Comparison of ENCODE assay signal across 8 cellular contexts in genomic region chr1:174159253-174160108, GRCh38. TPM values are rescaled to one million over a fixed set of nuclear protein-coding genes. Genes with fewer than 3 reads are reported as not detected.
DNase-seq lines count a peak whose midpoint lies in the region; ATAC-seq and TF ChIP-seq lines count a peak whose summit lies in the region.

RABGAP1L (plus strand) TSS chr1:174159520.

- peaks cover 11% of the 10 kb centered on the region for H3F3A ChIP-seq in DOHH2 (ENCODE audit: control insufficient read depth, insufficient read depth)

- H3K79me2 ChIP-seq in DOHH2 (ENCODE audit: control insufficient read depth, low read length) = peaks cover 54% of the 10 kb centered on the region
- peaks cover 6% of the 10 kb centered on the region for H3K79me2 ChIP-seq in fibroblast of lung (ENCODE audit: control insufficient read depth, insufficient read depth, low read length)

- H3K9me2 ChIP-seq in DOHH2 (replicated peaks; ENCODE audit: control insufficient read depth, low read length) = no peaks in the 10 kb centered on the region

- H3K4me3 Mint-ChIP-seq in activated T-helper 17 cell treated with anti-CD3 and anti-CD28 coated beads, Interleukin-2, amount 50 U/mL, for 72 hours = peak within 1 kb of the TSS; percentile 97
- peak within 1 kb of the TSS; percentile 92 to 100 (median 96) for H3K4me3 Mint-ChIP-seq in naive thymus-derived CD4-positive, alpha-beta T cell
- peak within 1 kb of the TSS; percentile 99 for H3K4me3 Mint-ChIP-seq in stimulated activated memory B cell treated with anti-CD40 and anti-IgM and Interleukin-4, amounts not matched to agents 10 μg/mL and 1 μg/mL and 100 μg/mL, for 72 hours

- H3K27me3 ChIP-seq in DOHH2 (ENCODE audit: control insufficient read depth, low read length) = no peaks in the 10 kb centered on the region
- no peaks in the 10 kb centered on the region for H3K27me3 ChIP-seq in fibroblast of lung (ENCODE audit: control insufficient read depth, insufficient read depth, low read length)
- no peaks in the 10 kb centered on the region for H3K27me3 ChIP-seq in naive thymus-derived CD4-positive, alpha-beta T cell (ENCODE audit: control insufficient read depth in 2 of 2, insufficient read depth in 2 of 2, low read length in 2 of 2)

- H3K4me1 ChIP-seq in DOHH2 (ENCODE audit: control insufficient read depth, low read length) (peaks cover 55% of the 10 kb centered on the region), fibroblast of lung (ENCODE audit: control insufficient read depth, extremely low read depth, insufficient read depth, low read length) (no peaks in the 10 kb centered on the region)
- H3K4me1 ChIP-seq in naive thymus-derived CD4-positive, alpha-beta T cell (ENCODE audit: control insufficient read depth in 2 of 2, insufficient read depth in 2 of 2, low read length in 2 of 2) = peaks cover 9 to 20% of the 10 kb centered on the region in 2 donors

- peak within 1 kb of the TSS; percentile 82 for H3K9ac ChIP-seq in fibroblast of lung (ENCODE audit: insufficient read depth, low read length)

- no peaks in the 10 kb centered on the region for H4K20me1 ChIP-seq in DOHH2 (ENCODE audit: control insufficient read depth, insufficient read depth, low read depth, low read length)
- H4K20me1 ChIP-seq in fibroblast of lung (ENCODE audit: control insufficient read depth, extremely low read depth, insufficient read depth, low read length) = no peaks in the 10 kb centered on the region

- ATAC-seq in activated T-helper 17 cell treated with anti-CD3 and anti-CD28 coated beads, Interleukin-2, amount 50 U/mL, for 72 hours (replicated peaks) = peak; percentile 71
- peak; percentile 96 for ATAC-seq in naive thymus-derived CD4-positive, alpha-beta T cell
- peak; percentile 91 for ATAC-seq in stimulated activated memory B cell treated with anti-CD40 and anti-IgM and Interleukin-4, amounts not matched to agents 10 μg/mL and 1 μg/mL and 100 μg/mL, for 72 hours

- intact Hi-C loops in naive thymus-derived CD4-positive, alpha-beta T cell (cut with micrococcal nuclease) = loop anchor here (1.0 to 10.0 kb wide), 19 partner anchors 45 to 1627 kb away; partner anchors contain the start of genes CENPL (in 2 of the 2), DARS2 (in 2 of the 2), KLHL20 (in 2 of the 2) and MRPS14 (in 2 of the 2)

- peak; percentile 99 for DNase-seq in GOT3 (lab: John Stamatoyannopoulos, UW)
- peak; percentile 82 for DNase-seq in LNCaP clone FGC (ENCODE audit: low read depth)
- peak; percentile 92 for DNase-seq in RWPE1 (ENCODE audit: low spot score)
- DNase-seq in fibroblast of lung (ENCODE audit: low read depth in 2 of 2) = peak; percentile 92 to 95
- DNase-seq in naive thymus-derived CD4-positive, alpha-beta T cell = peak; percentile 87 to 95 (median 93)

- peaks cover 38% of the 10 kb centered on the region for H3K4me1 Mint-ChIP-seq in activated T-helper 17 cell treated with anti-CD3 and anti-CD28 coated beads, Interleukin-2, amount 50 U/mL, for 72 hours
- H3K4me1 Mint-ChIP-seq in naive thymus-derived CD4-positive, alpha-beta T cell = peaks cover 31 to 59% (median 53%) of the 10 kb centered on the region in 7 donors
- peaks cover 65% of the 10 kb centered on the region for H3K4me1 Mint-ChIP-seq in stimulated activated memory B cell treated with anti-CD40 and anti-IgM and Interleukin-4, amounts not matched to agents 10 μg/mL and 1 μg/mL and 100 μg/mL, for 72 hours

- TF ChIP-seq CTCF in DOHH2 (IDR thresholded peaks at IDR 0.05; ENCODE audit: low read depth, low read length, poor library complexity, severe bottlenecking) = no peak
- 0 out of 2 replicates have a peak, but pooled peaks have one; percentile 10 for TF ChIP-seq CTCF in LNCaP clone FGC (IDR thresholded peaks at IDR 0.05; ENCODE audit: control insufficient read depth, extremely low read depth, insufficient read depth)
- no peak for TF ChIP-seq CTCF in RWPE1 (conservative IDR thresholded peaks at IDR 0.05; ENCODE audit: low read depth)
- TF ChIP-seq CTCF in fibroblast of lung (conservative IDR thresholded peaks at IDR 0.05 in 1 of 2, IDR thresholded peaks at IDR 0.05 in 1 of 2; ENCODE audit: low read depth in 1 of 2, low read length in 2 of 2) = no peak

- CTCF ChIA-PET in RWPE1 (lab: Yijun Ruan, JAX) = no interaction called here
- CTCF ChIA-PET in naive thymus-derived CD4-positive, alpha-beta T cell (lab: Charles Lee) = no interaction called here

- H2AFZ ChIP-seq in fibroblast of lung (ENCODE audit: low read length) = peak within 1 kb of the TSS; percentile 77

- peak within 1 kb of the TSS; percentile 98 for H3K27ac Mint-ChIP-seq in activated T-helper 17 cell treated with anti-CD3 and anti-CD28 coated beads, Interleukin-2, amount 50 U/mL, for 72 hours
- H3K27ac Mint-ChIP-seq in naive thymus-derived CD4-positive, alpha-beta T cell = peak within 1 kb of the TSS; percentile 86 to 98 (median 98)
- peak within 1 kb of the TSS; percentile 96 for H3K27ac Mint-ChIP-seq in stimulated activated memory B cell treated with anti-CD40 and anti-IgM and Interleukin-4, amounts not matched to agents 10 μg/mL and 1 μg/mL and 100 μg/mL, for 72 hours

- H3K4me2 ChIP-seq in DOHH2 (ENCODE audit: low read length) (peak within 1 kb of the TSS; percentile 100), fibroblast of lung (ENCODE audit: extremely low read depth, insufficient read depth, low read length) (peak within 1 kb of the TSS; percentile 92)

- peaks cover 4% of the 10 kb centered on the region for H3K36me3 ChIP-seq in DOHH2 (ENCODE audit: control insufficient read depth, low read length)
- no peaks in the 10 kb centered on the region for H3K36me3 ChIP-seq in fibroblast of lung (ENCODE audit: control insufficient read depth, insufficient read depth, low read length)
- peaks cover 0 to 4% (median 0%) of the 10 kb centered on the region in 3 experiments for H3K36me3 ChIP-seq in naive thymus-derived CD4-positive, alpha-beta T cell (ENCODE audit: control insufficient read depth in 2 of 3, insufficient read depth in 3 of 3, low read length in 3 of 3)

- peaks cover 32% of the 10 kb centered on the region for H3K36me3 Mint-ChIP-seq in activated T-helper 17 cell treated with anti-CD3 and anti-CD28 coated beads, Interleukin-2, amount 50 U/mL, for 72 hours (ENCODE audit: low read depth)
- H3K36me3 Mint-ChIP-seq in naive thymus-derived CD4-positive, alpha-beta T cell = peaks cover 0 to 5% (median 0%) of the 10 kb centered on the region in 5 donors
- H3K36me3 Mint-ChIP-seq in stimulated activated memory B cell treated with anti-CD40 and anti-IgM and Interleukin-4, amounts not matched to agents 10 μg/mL and 1 μg/mL and 100 μg/mL, for 72 hours = peaks cover 1% of the 10 kb centered on the region

- POLR2A ChIA-PET in RWPE1 (lab: Yijun Ruan, JAX; ENCODE audit: low non-redundant PET) = no interaction called here
- POLR2A ChIA-PET in naive thymus-derived CD4-positive, alpha-beta T cell (lab: Charles Lee) = interaction anchor here (0.6 to 3.3 kb wide), 7 partner anchors 9 to 1265 kb away, joined by 3 to 16 read pairs (median 4); partner anchors contain the start of genes GAS5, KLHL20, MRPS14 and RC3H1

- H3K4me3 ChIP-seq in DOHH2 (ENCODE audit: low read length) (peak within 1 kb of the TSS; percentile 91), LNCaP clone FGC (ENCODE audit: low read depth, low read length) (peak within 1 kb of the TSS; percentile 80), fibroblast of lung (replicated peaks in 1 of 4; ENCODE audit: control extremely low read depth in 1 of 4, insufficient read depth in 1 of 4, low read depth in 3 of 4, low read length in 4 of 4) (peak within 1 kb of the TSS; percentile 71 to 91 (median 87))
- H3K4me3 ChIP-seq in naive thymus-derived CD4-positive, alpha-beta T cell (ENCODE audit: low read length) = peak within 1 kb of the TSS; percentile 72

- H3K9me3 Mint-ChIP-seq in activated T-helper 17 cell treated with anti-CD3 and anti-CD28 coated beads, Interleukin-2, amount 50 U/mL, for 72 hours = no peaks in the 10 kb centered on the region
- H3K9me3 Mint-ChIP-seq in naive thymus-derived CD4-positive, alpha-beta T cell = no peaks in the 10 kb centered on the region
- no peaks in the 10 kb centered on the region for H3K9me3 Mint-ChIP-seq in stimulated activated memory B cell treated with anti-CD40 and anti-IgM and Interleukin-4, amounts not matched to agents 10 μg/mL and 1 μg/mL and 100 μg/mL, for 72 hours

- no peaks in the 10 kb centered on the region for H3K9me3 ChIP-seq in DOHH2 (ENCODE audit: control insufficient read depth, insufficient read depth, low read length)
- H3K9me3 ChIP-seq in fibroblast of lung (ENCODE audit: control insufficient read depth, insufficient read depth, low read depth, low read length) = no peaks in the 10 kb centered on the region
- no peaks in the 10 kb centered on the region for H3K9me3 ChIP-seq in naive thymus-derived CD4-positive, alpha-beta T cell (ENCODE audit: control insufficient read depth in 2 of 3, low read length in 3 of 3)

- H3K27ac ChIP-seq in DOHH2 (ENCODE audit: low read depth, low read length) (peak within 1 kb of the TSS; percentile 89), RWPE1 (peak within 1 kb of the TSS; percentile 95), fibroblast of lung (ENCODE audit: insufficient read depth, low read length) (peak within 1 kb of the TSS; percentile 72)
- peak within 1 kb of the TSS; percentile 87 for H3K27ac ChIP-seq in naive thymus-derived CD4-positive, alpha-beta T cell (ENCODE audit: low read depth, low read length)

- no peaks in the 10 kb centered on the region for H3K27me3 Mint-ChIP-seq in activated T-helper 17 cell treated with anti-CD3 and anti-CD28 coated beads, Interleukin-2, amount 50 U/mL, for 72 hours
- no peaks in the 10 kb centered on the region for H3K27me3 Mint-ChIP-seq in naive thymus-derived CD4-positive, alpha-beta T cell
- H3K27me3 Mint-ChIP-seq in stimulated activated memory B cell treated with anti-CD40 and anti-IgM and Interleukin-4, amounts not matched to agents 10 μg/mL and 1 μg/mL and 100 μg/mL, for 72 hours = no peaks in the 10 kb centered on the region

RNA-seq across cellular contexts. Expression of gene RABGAP1L, which starts in this region (rescaled TPM):
- total RNA-seq in activated T-helper 17 cell treated with anti-CD3 and anti-CD28 coated beads, Interleukin-2, amount 50 U/mL, for 72 hours = 10 to 100 TPM; 38.4 to 54.1 TPM
- total RNA-seq in fibroblast of lung = 23.4 and 36.5 TPM in 2 replicates
- polyA plus RNA-seq in fibroblast of lung = 20.8 and 33.8 TPM in 2 replicates
- 16.8 and 25.1 TPM in 2 replicates for polyA plus RNA-seq in fibroblast of lung (2012)
- polyA minus RNA-seq in fibroblast of lung (ENCODE audit: low replicate concordance) = 2.1 and 8.4 TPM in 2 replicates
- total RNA-seq in naive thymus-derived CD4-positive, alpha-beta T cell = 10 to 100 TPM; 51.9 to 97.4 (median 74.3) TPM
- 10 to 100 TPM; 38.4 to 40.4 TPM for polyA plus RNA-seq in naive thymus-derived CD4-positive, alpha-beta T cell

Comparison
In these comparisons a context has a peak if more than half of its experiments do, and no peak if none do; other contexts are left out.
1. Peak in every context shown above with its lines: DNase-seq, ATAC-seq, H3K4me3 ChIP-seq and H3K27ac ChIP-seq.